ENCODE assay signal across 33 cellular contexts in the genomic region with DNA sequence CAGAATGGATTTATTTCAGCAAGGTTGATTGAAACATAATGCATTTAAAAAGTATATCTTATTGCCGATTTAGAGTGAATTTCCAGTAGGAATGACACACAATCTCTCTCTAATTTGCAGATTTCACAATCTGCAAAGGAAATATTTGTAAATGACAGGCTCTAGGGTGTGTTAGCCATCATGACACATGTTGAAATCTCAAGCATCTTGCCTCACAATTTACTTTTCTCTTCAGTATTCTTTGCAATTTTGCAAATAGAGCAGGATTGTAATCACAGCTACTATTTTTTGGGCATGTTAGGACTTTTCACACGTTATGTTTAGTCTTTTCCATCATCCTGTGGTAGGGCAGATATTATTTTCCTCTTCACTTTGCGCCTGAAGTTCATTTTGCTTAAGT. TPM values are rescaled to one million over a fixed set of nuclear protein-coding genes. Genes with fewer than 3 reads are reported as not detected.
DNase-seq lines count a peak whose midpoint lies in the region; ATAC-seq, FAIRE-seq and TF ChIP-seq lines count a peak whose summit lies in the region.
"Had no signal": no experiment of that assay in that cellular context is flagged by ENCODE, and none has a peak within 500 bp of the region (broad histone marks: within the 10 kb centered on the region; RNA-seq: fewer than 3 reads in every experiment).

No MANE protein-coding gene starts in this region.

- WGBS in right lobe of liver (ENCODE audit: insufficient coverage, low coverage, low lambda C conversion rate, missing lambda C conversion rate): 39% methylated on average over 3 of the region's 3 CpGs
- WGBS in esophagus squamous epithelium, 2 donors: 11 to 50% methylated on average over 3 of the region's 3 CpGs

- TF ChIP-seq CTCF in left ventricle myocardium inferior (IDR thresholded peaks at IDR 0.05; ENCODE audit: borderline replicate concordance) (no peak), bronchial epithelial cell (IDR thresholded peaks at IDR 0.05; ENCODE audit: insufficient read depth, low read length, severe bottlenecking) (no peak), right lobe of liver (IDR thresholded peaks at IDR 0.05) (no peak), upper lobe of right lung (IDR thresholded peaks at IDR 0.05) (no peak), esophagus squamous epithelium (IDR thresholded peaks at IDR 0.05) (no peak)

- H3K36me3 ChIP-seq in left ventricle myocardium inferior: no peaks in the 10 kb centered on the region
- no peaks in the 10 kb centered on the region for H3K36me3 ChIP-seq in bronchial epithelial cell (ENCODE audit: control insufficient read depth, insufficient read depth, low read length)
- no peaks in the 10 kb centered on the region for H3K36me3 ChIP-seq in right lobe of liver
- H3K36me3 ChIP-seq in upper lobe of right lung: no peaks in the 10 kb centered on the region
- H3K36me3 ChIP-seq in esophagus squamous epithelium: no peaks in the 10 kb centered on the region
- H3K36me3 ChIP-seq: heart right ventricle, neural progenitor cell, pancreas, SJSA1, spleen, thoracic aorta had no signal

- TF ChIP-seq POLR2A in right lobe of liver (IDR thresholded peaks at IDR 0.05) (no peak), esophagus squamous epithelium (IDR thresholded peaks at IDR 0.05) (no peak)

- H3K4me3 ChIP-seq in left ventricle myocardium inferior: no peak overlapping the region
- H3K4me3 ChIP-seq in bronchial epithelial cell (ENCODE audit: low read depth, low read length): no peak overlapping the region
- H3K4me3 ChIP-seq in right lobe of liver: no peak overlapping the region
- no peak overlapping the region for H3K4me3 ChIP-seq in upper lobe of right lung
- no peak overlapping the region for H3K4me3 ChIP-seq in esophagus squamous epithelium
- H3K4me3 ChIP-seq: heart right ventricle, neural progenitor cell, pancreas, SJSA1, spleen, thoracic aorta had no signal

- ATAC-seq in left ventricle myocardium superior (peak; percentile 65), right lobe of liver (peak; percentile 21 to 71 (median 44)), upper lobe of right lung (peak; percentile 67)
- ATAC-seq: WTC11 had no signal

- H3K4me1 ChIP-seq in left ventricle myocardium inferior (peaks cover 3% of the 10 kb centered on the region), right lobe of liver (peaks cover 0 to 7% (median 3%) of the 10 kb centered on the region in 4 donors), upper lobe of right lung (peaks cover 22% of the 10 kb centered on the region), esophagus squamous epithelium (peaks cover 0 to 27% (median 12%) of the 10 kb centered on the region in 3 donors)
- H3K4me1 ChIP-seq: neural progenitor cell, pancreas, SJSA1, spleen had no signal

- H3K27ac ChIP-seq in left ventricle myocardium inferior (replicated peaks): no peak overlapping the region
- H3K27ac ChIP-seq in right lobe of liver: no peak overlapping the region
- H3K27ac ChIP-seq in upper lobe of right lung: peak overlapping the region; percentile 1
- H3K27ac ChIP-seq in esophagus squamous epithelium: peak overlapping the region in 2 of 4 donors; percentile 43 to 70
- H3K27ac ChIP-seq: heart right ventricle, KMS-11, neural progenitor cell, pancreas, SJSA1, spleen, thoracic aorta had no signal

- H3K9me3 ChIP-seq in left ventricle myocardium inferior (replicated peaks): no peaks in the 10 kb centered on the region
- H3K9me3 ChIP-seq in right lobe of liver: no peaks in the 10 kb centered on the region
- H3K9me3 ChIP-seq in upper lobe of right lung: no peaks in the 10 kb centered on the region
- no peaks in the 10 kb centered on the region for H3K9me3 ChIP-seq in esophagus squamous epithelium
- H3K9me3 ChIP-seq: heart right ventricle, pancreas, SJSA1, spleen, thoracic aorta had no signal

- intact Hi-C loops in left ventricle myocardium superior (cut with micrococcal nuclease): no loop called here
- intact Hi-C loops in left ventricle myocardium inferior (cut with micrococcal nuclease): no loop called here
- intact Hi-C loops in right lobe of liver (cut with DNase I): no loop called here
- intact Hi-C loops in upper lobe of right lung (cut with DNase I): no loop called here
- intact Hi-C loops in esophagus squamous epithelium (cut with DNase I): no loop called here

- FAIRE-seq in bronchial epithelial cell (lab: Jason Lieb, UNC): no peak
- FAIRE-seq: GM18507, H54, pancreas, RCC 7860 had no signal

- H3K27me3 ChIP-seq in left ventricle myocardium inferior (ENCODE audit: low read depth) (peaks cover 6% of the 10 kb centered on the region), bronchial epithelial cell (ENCODE audit: control insufficient read depth, insufficient read depth, low read length) (no peaks in the 10 kb centered on the region), right lobe of liver (no peaks in the 10 kb centered on the region), upper lobe of right lung (no peaks in the 10 kb centered on the region), esophagus squamous epithelium (no peaks in the 10 kb centered on the region)
- H3K27me3 ChIP-seq: neural progenitor cell, pancreas, spleen had no signal

- DNase-seq in left ventricle myocardium superior (no peak), left ventricle myocardium inferior (no peak), bronchial epithelial cell (ENCODE audit: low read depth) (peak; percentile 94), right lobe of liver (no peak), upper lobe of right lung (no peak), C1 segment of cervical spinal cord (lab: John Stamatoyannopoulos, UW) (no peak), esophagus squamous epithelium (lab: John Stamatoyannopoulos, UW) (no peak), NCI-H774 (lab: John Stamatoyannopoulos, UW) (no peak)
- DNase-seq: activated CD4-positive, alpha-beta T cell treated with anti-CD3 and anti-CD28 coated beads, Interleukin-2, amount 10 ng/mL, durations not matched to agents 24 days and 14 days; activated CD8-positive, alpha-beta memory T cell treated with anti-CD3 and anti-CD28 coated beads for 24 hours; activated T-cell treated with anti-CD3 and anti-CD28 coated beads for 4 hours; amygdala; DMS 273 treated with DMSO at 0.1 percent for 48 hours; effector CD4-positive, alpha-beta T cell; foreskin fibroblast; heart right ventricle; MM.1S; NCI-H1417 treated with DMSO at 0.1 percent for 48 hours; NCI-H2081; NCI-H69; pancreas; spleen; stimulated activated CD4-positive, alpha-beta T cell treated with anti-CD3 and anti-CD28 coated beads, Interleukin-2, amount 100 ng/mL, for 24 hours had no signal

RNA-seq across cellular contexts. Expression of a gene that starts 55.5 kb away (rescaled TPM):
- total RNA-seq in left ventricle myocardium superior: 0.64 TPM
- total RNA-seq in left ventricle myocardium inferior: 0.52 TPM
- total RNA-seq in bronchial epithelial cell: 4.2 and 37.3 TPM in 2 replicates
- total RNA-seq in right lobe of liver: 1 to 10 TPM in 2 of 6 experiments, under 1 TPM in 4; 0.06 to 1.3 (median 0.61) TPM
- 248 TPM for total RNA-seq in upper lobe of right lung
- 10 to 100 TPM; 24.9 to 59.8 (median 40.5) TPM for total RNA-seq in esophagus squamous epithelium
- total RNA-seq: epithelial cell of proximal tubule, mesenteric fat pad, SJSA1 had no signal
